ENCODE assay signal across 32 cellular contexts in the genomic region with DNA sequence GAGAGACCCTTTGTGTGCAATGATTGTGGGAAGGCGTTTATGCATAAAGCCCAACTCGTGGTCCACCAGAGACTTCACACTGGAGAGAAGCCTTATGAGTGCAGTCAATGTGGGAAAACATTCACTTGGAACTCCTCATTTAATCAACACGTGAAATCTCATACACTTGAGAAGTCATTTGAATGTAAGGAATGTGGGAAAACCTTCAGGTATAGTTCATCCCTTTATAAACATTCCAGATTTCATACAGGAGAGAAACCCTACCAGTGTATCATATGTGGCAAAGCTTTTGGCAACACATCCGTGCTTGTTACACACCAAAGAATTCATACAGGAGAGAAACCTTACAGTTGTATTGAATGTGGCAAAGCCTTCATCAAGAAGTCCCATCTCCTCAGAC.
"Had no signal": no experiment of that assay in that cellular context is flagged by ENCODE, and none has a peak within 500 bp of the region (broad histone marks: within the 10 kb centered on the region; RNA-seq: fewer than 3 reads in every experiment).

No MANE protein-coding gene starts in this region.

- DNase-seq: hippocampal formation; kidney glomerular epithelial cell; left cardiac atrium; left ventricle myocardium superior; lower lobe of right lung; mammary epithelial cell; mesenchymal stem cell; midbrain; mucosa of descending colon; naive thymus-derived CD4-positive, alpha-beta T cell; nucleus accumbens; pancreas; posterior cingulate gyrus; retina; right cardiac atrium; stimulated activated CD4-positive, alpha-beta T cell treated with anti-CD3 and anti-CD28 coated beads, Interleukin-12 subunit alpha, Interleukin-12 subunit beta, amount 100 ng/mL, for 4 hours; stimulated activated CD4-positive, alpha-beta T cell treated with anti-CD3 and anti-CD28 coated beads, Interleukin-15, amount 100 ng/mL, for 24 hours; stimulated activated CD4-positive, alpha-beta T cell treated with anti-CD3 and anti-CD28 coated beads, Interleukin-2, amount 100 ng/mL, for 24 hours; stimulated activated CD4-positive, alpha-beta T cell treated with anti-CD3 and anti-CD28 coated beads, Interleukin-4, amount 100 ng/mL, for 1 hour; stimulated activated naive B cell treated with anti-CD40 and anti-IgM and Interleukin-4, amounts not matched to agents 10 μg/mL and 1 μg/mL and 100 μg/mL, for 72 hours; stimulated activated naive CD8-positive, alpha-beta T cell treated with anti-CD3 and anti-CD28 coated beads, Interleukin-15, Interleukin-2, amounts not matched to agents 100 U/mL and 50 U/mL, for 24 hours; stomach; testis; thyroid gland; transverse colon; upper lobe of left lung had no signal

- H3K27ac Mint-ChIP-seq: naive thymus-derived CD4-positive, alpha-beta T cell; natural killer cell treated with Interleukin-12 subunit alpha and Interleukin-12 subunit beta and Interleukin-15 and Interleukin-18, amount 100 ng/mL, for 72 hours; stimulated activated naive B cell treated with anti-CD40 and anti-IgM and Interleukin-4, amounts not matched to agents 10 μg/mL and 1 μg/mL and 100 μg/mL, for 72 hours had no signal

- H3K27me3 Mint-ChIP-seq: naive thymus-derived CD4-positive, alpha-beta T cell; natural killer cell treated with Interleukin-12 subunit alpha and Interleukin-12 subunit beta and Interleukin-15 and Interleukin-18, amount 100 ng/mL, for 72 hours; stimulated activated naive B cell treated with anti-CD40 and anti-IgM and Interleukin-4, amounts not matched to agents 10 μg/mL and 1 μg/mL and 100 μg/mL, for 72 hours had no signal

- H3K9me3 ChIP-seq: pancreas, prostate gland, testis, thyroid gland had no signal

- H3K36me3 ChIP-seq: prostate gland had no signal

- H3K27ac ChIP-seq: lower lobe of right lung, pancreas, prostate gland, skin epidermis, stomach, testis, thyroid gland, transverse colon, upper lobe of left lung, vagina had no signal

- H3K27me3 ChIP-seq: pancreas, stomach, testis, thyroid gland, transverse colon, upper lobe of left lung, vagina had no signal

- H3K4me1 ChIP-seq: lower lobe of right lung, pancreas, prostate gland, stomach, testis, thyroid gland, transverse colon, upper lobe of left lung, vagina had no signal

- H3K4me3 ChIP-seq: lower lobe of right lung, mucosa of descending colon, pancreas, prostate gland, skin epidermis, stomach, testis, thyroid gland, transverse colon, upper lobe of left lung, vagina had no signal

- H3K4me3 Mint-ChIP-seq: naive thymus-derived CD4-positive, alpha-beta T cell; natural killer cell treated with Interleukin-12 subunit alpha and Interleukin-12 subunit beta and Interleukin-15 and Interleukin-18, amount 100 ng/mL, for 72 hours; stimulated activated naive B cell treated with anti-CD40 and anti-IgM and Interleukin-4, amounts not matched to agents 10 μg/mL and 1 μg/mL and 100 μg/mL, for 72 hours had no signal

- ATAC-seq: left cardiac atrium; left lobe of liver; left ventricle myocardium superior; lower lobe of right lung; mucosa of descending colon; naive thymus-derived CD4-positive, alpha-beta T cell; natural killer cell treated with Interleukin-12 subunit alpha and Interleukin-12 subunit beta and Interleukin-15 and Interleukin-18, amount 100 ng/mL, for 72 hours; pancreas; right cardiac atrium; sciatic nerve; stimulated activated naive B cell treated with anti-CD40 and anti-IgM and Interleukin-4, amounts not matched to agents 10 μg/mL and 1 μg/mL and 100 μg/mL, for 72 hours; stimulated activated naive CD8-positive, alpha-beta T cell treated with anti-CD3 and anti-CD28 coated beads, Interleukin-15, Interleukin-2, amounts not matched to agents 100 U/mL and 50 U/mL, for 24 hours had no signal

- H3K4me1 Mint-ChIP-seq: naive thymus-derived CD4-positive, alpha-beta T cell; stimulated activated naive B cell treated with anti-CD40 and anti-IgM and Interleukin-4, amounts not matched to agents 10 μg/mL and 1 μg/mL and 100 μg/mL, for 72 hours had no signal
